Comparison of ENCODE assay signal across 13 cellular contexts in the genomic region with DNA sequence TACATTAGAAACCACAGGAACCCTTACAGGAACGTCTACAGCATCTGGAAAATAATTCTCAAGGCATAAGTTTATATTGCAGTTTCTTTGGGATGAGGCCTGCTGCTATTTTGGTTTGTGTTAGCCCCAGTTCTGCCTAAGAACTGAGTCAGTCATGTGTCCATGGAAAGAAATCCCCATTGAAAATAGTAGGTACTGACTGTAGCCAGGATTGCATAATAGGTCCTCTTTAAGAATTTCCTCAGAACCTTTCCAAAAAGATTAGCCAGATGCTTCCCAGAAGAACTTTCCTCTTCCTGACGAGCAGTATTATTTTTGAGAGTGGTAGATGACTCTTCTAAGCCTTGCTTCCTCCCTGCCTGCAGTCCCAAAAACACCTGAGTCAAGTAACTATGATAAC. TPM values are rescaled to one million over a fixed set of nuclear protein-coding genes. Genes with fewer than 3 reads are reported as not detected.
DNase-seq lines count a peak whose midpoint lies in the region; ATAC-seq, FAIRE-seq and TF ChIP-seq lines count a peak whose summit lies in the region.
"Had no signal": no experiment of that assay in that cellular context is flagged by ENCODE, and none has a peak within 500 bp of the region (broad histone marks: within the 10 kb centered on the region; RNA-seq: fewer than 3 reads in every experiment).

No MANE protein-coding gene starts in this region.

- H3K4me1 ChIP-seq in keratinocyte (ENCODE audit: control insufficient read depth, extremely low read depth, insufficient read depth, low read length) (peaks cover 21% of the 10 kb centered on the region), stomach smooth muscle (ENCODE audit: control insufficient read depth, insufficient read depth, low read length) (peaks cover 29% of the 10 kb centered on the region)

- peaks cover 6% of the 10 kb centered on the region for H3K79me2 ChIP-seq in keratinocyte (ENCODE audit: control insufficient read depth, insufficient read depth, low read length)

- H3K27me3 Mint-ChIP-seq in HFFc6 (ENCODE audit: insufficient read depth): peaks cover 2% of the 10 kb centered on the region; the same call in 1 of the 2 replicates
- H3K27me3 Mint-ChIP-seq: dendritic cell treated with granulocyte-macrophage colony-stimulating factor and Interleukin-4, amounts not matched to agents 40 ng/mL and 50 ng/mL, for 4 days had no signal

- H2AFZ ChIP-seq in keratinocyte (ENCODE audit: control insufficient read depth, low read length): no peak overlapping the region

- peaks cover 12% of the 10 kb centered on the region; the same call in 1 of the 2 replicates for H3K36me3 Mint-ChIP-seq in HFFc6 (ENCODE audit: low read depth)

- H3K4me3 ChIP-seq in choroid plexus epithelial cell (ENCODE audit: low read depth, low read length) (no peak overlapping the region), keratinocyte (ENCODE audit: control insufficient read depth in 2 of 3, extremely low read depth in 1 of 3, insufficient read depth in 2 of 3, low read depth in 1 of 3, low read length in 3 of 3) (no peak overlapping the region), stomach smooth muscle (ENCODE audit: low read length in 2 of 2) (peak overlapping the region; percentile 35 to 39)

- no peak overlapping the region for H3K27ac ChIP-seq in keratinocyte (ENCODE audit: control insufficient read depth, insufficient read depth, low read length)
- H3K27ac ChIP-seq in stomach smooth muscle (ENCODE audit: low read length): peak overlapping the region; percentile 81

- DNase-seq in HFFc6: peak; percentile 62
- DNase-seq in choroid plexus epithelial cell (ENCODE audit: low read depth): peak; percentile 61
- DNase-seq in keratinocyte (ENCODE audit: low read depth, low spot score): no peak
- no peak for DNase-seq in cortex of kidney (lab: John Stamatoyannopoulos, UW)
- DNase-seq in GM19238 (ENCODE audit: insufficient read length, low spot score): no peak
- DNase-seq: activated T-cell treated with anti-CD3 and anti-CD28 coated beads for 4 hours, DMS79, GOT3, NCI-H146 had no signal

- H3K4me1 Mint-ChIP-seq in HFFc6 (ENCODE audit: low read depth): peaks cover 64% of the 10 kb centered on the region

- FAIRE-seq in keratinocyte (lab: Jason Lieb, UNC): peak; percentile 39

- no peak overlapping the region for H3K9ac ChIP-seq in keratinocyte (ENCODE audit: control insufficient read depth, extremely low read depth, insufficient read depth, low read length)
- H3K9ac ChIP-seq in stomach smooth muscle (ENCODE audit: low read length in 2 of 2): peak overlapping the region in 1 of 2 donors; percentile 52

- no peaks in the 10 kb centered on the region for H3K9me3 Mint-ChIP-seq in HFFc6

- dilution Hi-C loops in keratinocyte (cut with MboI; ENCODE audit: extremely low pct_ligation_motif_present, low sequenced_read_pairs): no loop called here

- TF ChIP-seq CTCF in HFFc6 (IDR thresholded peaks at IDR 0.05): no peak
- no peak for TF ChIP-seq CTCF in choroid plexus epithelial cell (conservative IDR thresholded peaks at IDR 0.05; ENCODE audit: low read depth, low read length)
- TF ChIP-seq CTCF in keratinocyte (optimal IDR thresholded peaks at IDR 0.05 in 1 of 3, IDR thresholded peaks at IDR 0.05 in 1 of 3, conservative IDR thresholded peaks at IDR 0.05 in 1 of 3; ENCODE audit: extremely low read depth in 1 of 3, insufficient read depth in 2 of 3, low read length in 3 of 3): no peak

- H4K20me1 ChIP-seq in keratinocyte (ENCODE audit: control insufficient read depth, extremely low read depth, insufficient read depth, low read length): no peaks in the 10 kb centered on the region

- H3K4me3 Mint-ChIP-seq in HFFc6: peak overlapping the region; percentile 29
- H3K4me3 Mint-ChIP-seq: dendritic cell treated with granulocyte-macrophage colony-stimulating factor and Interleukin-4, amounts not matched to agents 40 ng/mL and 50 ng/mL, for 4 days had no signal

- no peaks in the 10 kb centered on the region for H3K9me1 ChIP-seq in keratinocyte (ENCODE audit: control insufficient read depth, extremely low read depth, insufficient read depth, low read length)

- H3K36me3 ChIP-seq in keratinocyte (ENCODE audit: control insufficient read depth in 2 of 2, extremely low read depth in 1 of 2, insufficient read depth in 2 of 2, low read length in 2 of 2) (no peaks in the 10 kb centered on the region), stomach smooth muscle (ENCODE audit: control insufficient read depth in 2 of 2, insufficient read depth in 2 of 2, low read length in 2 of 2) (no peaks in the 10 kb centered on the region)

- H3K4me2 ChIP-seq in keratinocyte (ENCODE audit: control insufficient read depth, extremely low read depth, insufficient read depth, low read depth, low read length): peak overlapping the region; percentile 54

- ATAC-seq in HG03565 (IDR thresholded peaks at IDR 0.05; ENCODE audit: unreplicated experiment) (no peak), GM18505 (IDR thresholded peaks at IDR 0.05; ENCODE audit: unreplicated experiment) (no peak)

- TF ChIP-seq POLR2A in GM18505 (IDR thresholded peaks at IDR 0.05; ENCODE audit: borderline replicate concordance, extremely low read depth, insufficient read depth, insufficient read length): no peak

- H3K9me3 ChIP-seq in keratinocyte (ENCODE audit: control insufficient read depth, low read depth, low read length): no peaks in the 10 kb centered on the region
- no peaks in the 10 kb centered on the region for H3K9me3 ChIP-seq in stomach smooth muscle (ENCODE audit: control insufficient read depth in 2 of 2, low read length in 2 of 2)

- H3K27me3 ChIP-seq in keratinocyte (ENCODE audit: control insufficient read depth, extremely low read depth, insufficient read depth, low read length) (no peaks in the 10 kb centered on the region), stomach smooth muscle (ENCODE audit: control insufficient read depth in 1 of 2, insufficient read depth in 2 of 2, low read length in 2 of 2) (no peaks in the 10 kb centered on the region)

- H3K27ac Mint-ChIP-seq in HFFc6: peak overlapping the region; percentile 83
- H3K27ac Mint-ChIP-seq: dendritic cell treated with granulocyte-macrophage colony-stimulating factor and Interleukin-4, amounts not matched to agents 40 ng/mL and 50 ng/mL, for 4 days had no signal

RNA-seq across cellular contexts. Expression of gene RASSF8, which starts 52.6 kb away (rescaled TPM):
- 10 to 100 TPM; 61.7 to 84.5 (median 77.0) TPM for total RNA-seq in HFFc6 (2021; fragmentation: NEBNext Ultra II Directional; extraction: Animal tissue kit (Norgen Biotek cat#: 25700))
- 5.5 to 10.9 TPM (median 10.5 TPM) in 3 replicates for polyA plus RNA-seq in keratinocyte
- polyA plus RNA-seq in keratinocyte (2011; ENCODE audit: low read depth): 6.5 TPM
- 5.9 and 7.1 TPM in 2 replicates for polyA plus RNA-seq in keratinocyte (2011; cell fraction: cytosol; rRNA removed)
- 5.9 and 7.7 TPM in 2 replicates for polyA plus RNA-seq in keratinocyte (2011; cell fraction: nucleus; rRNA removed)
- 2.6 and 12.8 TPM in 2 replicates for polyA plus RNA-seq in keratinocyte (2012; ENCODE audit: low replicate concordance)
- polyA minus RNA-seq in keratinocyte: 5.8 to 32.1 TPM (median 14.6 TPM) in 3 replicates
- 14.8 TPM for polyA minus RNA-seq in keratinocyte (2011; cell fraction: cytosol; rRNA and poly(A)+ RNA removed)
- 10.3 and 19.9 TPM in 2 replicates for polyA minus RNA-seq in keratinocyte (2011; cell fraction: nucleus; rRNA and poly(A)+ RNA removed)

Comparison
In these comparisons a context has a peak if more than half of its experiments do, and no peak if none do; other contexts are left out.
1. DNase-seq: peak in HFFc6 (single experiment) and choroid plexus epithelial cell (single experiment); none in keratinocyte (single experiment), cortex of kidney (single experiment) and GM19238 (single experiment).
2. H3K4me3 ChIP-seq: peak in stomach smooth muscle (2 of 2); none in choroid plexus epithelial cell (single experiment) and keratinocyte (0 of 3).